In genomic region chr14:32110200-32110896, GRCh38 we compare ENCODE assay signal across 1 cellular context.
TF ChIP-seq lines count a peak whose summit lies in the region.

No MANE protein-coding gene starts in this region.

TF ChIP-seq in IMR-90, 13 proteins besides CTCF, POLR2A, EP300 and RAD21:
- no peak for TF ChIP-seq CEBPB (IDR thresholded peaks at IDR 0.05; ENCODE audit: low read depth, low read length)
- TF ChIP-seq MXI1 (IDR thresholded peaks at IDR 0.05; ENCODE audit: borderline replicate concordance, low read depth, low read length), result no peak
- TF ChIP-seq, protein P1, sequence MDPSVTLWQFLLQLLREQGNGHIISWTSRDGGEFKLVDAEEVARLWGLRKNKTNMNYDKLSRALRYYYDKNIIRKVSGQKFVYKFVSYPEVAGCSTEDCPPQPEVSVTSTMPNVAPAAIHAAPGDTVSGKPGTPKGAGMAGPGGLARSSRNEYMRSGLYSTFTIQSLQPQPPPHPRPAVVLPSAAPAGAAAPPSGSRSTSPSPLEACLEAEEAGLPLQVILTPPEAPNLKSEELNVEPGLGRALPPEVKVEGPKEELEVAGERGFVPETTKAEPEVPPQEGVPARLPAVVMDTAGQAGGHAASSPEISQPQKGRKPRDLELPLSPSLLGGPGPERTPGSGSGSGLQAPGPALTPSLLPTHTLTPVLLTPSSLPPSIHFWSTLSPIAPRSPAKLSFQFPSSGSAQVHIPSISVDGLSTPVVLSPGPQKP (IDR thresholded peaks at IDR 0.05; ENCODE audit: borderline replicate concordance, low read depth, low read length), result no peak
- TF ChIP-seq NFE2L2 (IDR thresholded peaks at IDR 0.05; ENCODE audit: low read depth, low read length), result no peak
- TF ChIP-seq FOS (IDR thresholded peaks at IDR 0.05; ENCODE audit: low read depth, low read length), result no peak
TF ChIP-seq in IMR-90: peak in this region for 0.
